8 cellular contexts compared by ENCODE assay signal in genomic region chr11:66288138-66288865, GRCh38. TPM values are rescaled to one million over a fixed set of nuclear protein-coding genes. Genes with fewer than 3 reads are reported as not detected.
DNase-seq lines count a peak whose midpoint lies in the region; ATAC-seq and TF ChIP-seq lines count a peak whose summit lies in the region.

No MANE protein-coding gene starts in this region.

- peak; percentile 27 for DNase-seq in EH (ENCODE audit: low read depth)
- DNase-seq in HuH-7.5 (ENCODE audit: low spot score), result peak; percentile 85
- no peak for DNase-seq in MCF 10A (ENCODE audit: unreplicated experiment)
- no peak for DNase-seq in lung (ENCODE audit: low spot score)
- DNase-seq in vagina (ENCODE audit: extremely low spot score in 2 of 2), result no peak
- DNase-seq in SKM-1 (lab: John Stamatoyannopoulos, UW; ENCODE audit: unreplicated experiment), result no peak
- no peak for DNase-seq in NCI-H2227 (lab: John Stamatoyannopoulos, UW; ENCODE audit: unreplicated experiment)
- DNase-seq in activated CD4-positive, alpha-beta T cell treated with anti-CD3 and anti-CD28 coated beads, Interleukin-2, amount 50 U/mL, for 4 hours, result no peak

- H3K36me3 Mint-ChIP-seq in MCF 10A (ENCODE audit: insufficient read depth, unreplicated experiment), result peaks cover 7% of the 10 kb centered on the region

- TF ChIP-seq POLR2A in vagina (IDR thresholded peaks at IDR 0.05), result no peak

- BruUV-seq in MCF 10A (replicated peaks; lab: Mats Ljungman, UMichigan), result TSS peak; percentile 41

- H3K27me3 ChIP-seq in lung (ENCODE audit: control insufficient read depth, insufficient read depth) (no peaks in the 10 kb centered on the region), vagina (peaks cover 5% of the 10 kb centered on the region)

- peak overlapping the region; percentile 90 for H3K4me3 Mint-ChIP-seq in MCF 10A (ENCODE audit: unreplicated experiment)

- H3K27ac Mint-ChIP-seq in MCF 10A (ENCODE audit: low read depth, unreplicated experiment), result peak overlapping the region; percentile 95

- POLR2A ChIA-PET in MCF 10A (lab: Yijun Ruan, JAX), result interaction anchor here (0.6 to 4.6 kb wide), 24 partner anchors 8 to 370 kb away, joined by 3 to 27 read pairs (median 5); partner anchors contain the start of genes B4GAT1, BRMS1, MRPL11 and RAB1B

- no peaks in the 10 kb centered on the region for H3K9me3 ChIP-seq in lung (ENCODE audit: control insufficient read depth in 2 of 2, insufficient read depth in 1 of 2, low read length in 1 of 2)
- no peaks in the 10 kb centered on the region for H3K9me3 ChIP-seq in vagina

- H3K4me1 Mint-ChIP-seq in MCF 10A (ENCODE audit: insufficient read depth, unreplicated experiment), result peaks cover 12% of the 10 kb centered on the region

- TF ChIP-seq CTCF in MCF 10A (IDR thresholded peaks at IDR 0.05; ENCODE audit: unreplicated experiment) (no peak), lung (IDR thresholded peaks at IDR 0.05; ENCODE audit: control extremely low read depth, extremely low read depth) (no peak), vagina (IDR thresholded peaks at IDR 0.05) (no peak)

- no peak for ATAC-seq in lung (ENCODE audit: insufficient read depth, low FRiP score)

- H3K27me3 Mint-ChIP-seq in MCF 10A (ENCODE audit: insufficient read depth, unreplicated experiment), result peaks cover 12% of the 10 kb centered on the region

- peaks cover 7 to 22% of the 10 kb centered on the region in 2 donors for H3K4me1 ChIP-seq in lung (ENCODE audit: control insufficient read depth in 2 of 2, insufficient read depth in 2 of 2, low read length in 2 of 2)
- H3K4me1 ChIP-seq in vagina, result peaks cover 42% of the 10 kb centered on the region

- H3K4me3 ChIP-seq in lung (peak overlapping the region; percentile 90), vagina (peak overlapping the region; percentile 92 to 98)

- H3K27ac ChIP-seq in lung (ENCODE audit: low read depth in 1 of 2, low read length in 1 of 2) (peak overlapping the region; percentile 93 to 97), vagina (peak overlapping the region; percentile 90)

- peaks cover 3 to 16% of the 10 kb centered on the region in 2 donors for H3K36me3 ChIP-seq in lung (ENCODE audit: control insufficient read depth in 2 of 2, insufficient read depth in 2 of 2, low read length in 2 of 2)
- H3K36me3 ChIP-seq in vagina, result no peaks in the 10 kb centered on the region

- 17 to 24% methylated on average over 24 to 27 of the region's 27 CpGs for WGBS in lung, 2 donors

- CTCF ChIA-PET in MCF 10A (lab: Yijun Ruan, JAX), result interaction anchor here (0.6 to 1.7 kb wide), 4 partner anchors 12 to 297 kb away, joined by 3 to 7 read pairs (median 4); no protein-coding TSS in a partner anchor

- intact Hi-C loops in MCF 10A (cut with micrococcal nuclease), result loop anchor here (2.0 kb wide), 1 partner anchor 24 kb away; no protein-coding TSS in a partner anchor
- intact Hi-C loops in vagina (cut with DNase I), result loop anchor here (10.0 kb wide), 1 partner anchor 64 kb away; no protein-coding TSS in a partner anchor

- H3K9me3 Mint-ChIP-seq in MCF 10A (ENCODE audit: unreplicated experiment), result no peaks in the 10 kb centered on the region

RNA-seq across cellular contexts. Expression of gene YIF1A, which starts 0.6 kb away (rescaled TPM):
- total RNA-seq in MCF 10A (2022) (143 and 144 TPM in 2 replicates), lung (100 to 1,000 TPM in 1 of 2 donors, 10 to 100 TPM in 1; 46.6 to 123 TPM), vagina (130 TPM)
- 100 to 1,000 TPM; 105 to 128 TPM for polyA plus RNA-seq in lung

RNA-seq across cellular contexts. Expression of gene TMEM151A, which starts 3.4 kb away (rescaled TPM):
- total RNA-seq in MCF 10A (2022), result 0.12 TPM in 1 of 2 replicates, not detected in the other
- total RNA-seq in lung, result under 1 TPM; 0.23 to 0.28 TPM
- under 1 TPM; 0.09 to 0.91 TPM for polyA plus RNA-seq in lung
- 1.7 TPM for total RNA-seq in vagina

RNA-seq across cellular contexts. Expression of gene CNIH2, which starts 10.3 kb away (rescaled TPM):
- total RNA-seq in MCF 10A (2022), result 1.4 and 1.6 TPM in 2 replicates
- 1 to 10 TPM; 1.1 to 3.4 TPM for total RNA-seq in lung
- polyA plus RNA-seq in lung, result 1 to 10 TPM; 1.1 to 2.0 TPM
- total RNA-seq in vagina, result 3.2 TPM

RNA-seq across cellular contexts. Expression of gene RAB1B, which starts 19.9 kb away (rescaled TPM):
- total RNA-seq in MCF 10A (2022) (73.4 and 87.0 TPM in 2 replicates), lung (100 to 1,000 TPM in 1 of 2 donors, 10 to 100 TPM in 1; 78.6 to 162 TPM), vagina (72.7 TPM)
- 100 to 1,000 TPM; 174 to 203 TPM for polyA plus RNA-seq in lung

RNA-seq across cellular contexts. Expression of gene CD248, which starts 28.5 kb away (rescaled TPM):
- not detected in 2 replicates for total RNA-seq in MCF 10A (2022)
- 10 to 100 TPM; 25.9 to 53.5 TPM for total RNA-seq in lung
- 10 to 100 TPM in 1 of 2 donors, 1 to 10 TPM in 1; 9.2 to 20.1 TPM for polyA plus RNA-seq in lung
- 45.2 TPM for total RNA-seq in vagina

Comparison
In these comparisons a context has a peak if more than half of its experiments do, and no peak if none do; other contexts are left out.
1. DNase-seq: peak in EH (single experiment) and HuH-7.5 (single experiment); none in MCF 10A (single experiment), lung (single experiment), vagina (0 of 2), SKM-1 (single experiment), NCI-H2227 (single experiment) and activated CD4-positive, alpha-beta T cell treated with anti-CD3 and anti-CD28 coated beads, Interleukin-2, amount 50 U/mL, for 4 hours (0 of 2).